ENCODE assay signal across 14 cellular contexts in the genomic region with DNA sequence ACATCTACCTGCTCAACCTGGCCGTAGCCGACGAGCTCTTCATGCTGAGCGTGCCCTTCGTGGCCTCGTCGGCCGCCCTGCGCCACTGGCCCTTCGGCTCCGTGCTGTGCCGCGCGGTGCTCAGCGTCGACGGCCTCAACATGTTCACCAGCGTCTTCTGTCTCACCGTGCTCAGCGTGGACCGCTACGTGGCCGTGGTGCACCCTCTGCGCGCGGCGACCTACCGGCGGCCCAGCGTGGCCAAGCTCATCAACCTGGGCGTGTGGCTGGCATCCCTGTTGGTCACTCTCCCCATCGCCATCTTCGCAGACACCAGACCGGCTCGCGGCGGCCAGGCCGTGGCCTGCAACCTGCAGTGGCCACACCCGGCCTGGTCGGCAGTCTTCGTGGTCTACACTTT. TPM values are rescaled to one million over a fixed set of nuclear protein-coding genes. Genes with fewer than 3 reads are reported as not detected.
"Had no signal": no experiment of that assay in that cellular context is flagged by ENCODE, and none has a peak within 500 bp of the region (broad histone marks: within the 10 kb centered on the region; RNA-seq: fewer than 3 reads in every experiment).

No MANE protein-coding gene starts in this region.

- H3K4me3 Mint-ChIP-seq: activated B cell treated with CpG ODN at 0.5 μM for 24 hours; activated naive CD4-positive, alpha-beta T cell treated with anti-CD3 and anti-CD28 coated beads, Interleukin-2, amount 50 U/mL, for 24 hours; central memory CD8-positive, alpha-beta T cell; naive B cell; stimulated activated effector memory CD8-positive, alpha-beta T cell treated with anti-CD3 and anti-CD28 coated beads, Interleukin-12 subunit alpha, Interleukin-12 subunit beta, amount 100 ng/mL, for 72 hours; T-helper 1 cell treated with Interleukin-12 subunit alpha and Interleukin-12 subunit beta and Interleukin-4 antibody, amounts not matched to agents 30 μg/mL and 1 μg/mL, for 36 hours had no signal

- DNase-seq: activated B cell treated with CpG ODN at 0.5 μM for 24 hours; activated CD4-positive, alpha-beta T cell treated with anti-CD3 and anti-CD28 coated beads, Interleukin-2, amount 50 U/mL, for 1 hour; dermis blood vessel endothelial cell; naive B cell had no signal

- H3K4me1 Mint-ChIP-seq: activated B cell treated with CpG ODN at 0.5 μM for 24 hours; activated naive CD4-positive, alpha-beta T cell treated with anti-CD3 and anti-CD28 coated beads, Interleukin-2, amount 50 U/mL, for 24 hours; central memory CD8-positive, alpha-beta T cell; naive B cell; stimulated activated effector memory CD8-positive, alpha-beta T cell treated with anti-CD3 and anti-CD28 coated beads, Interleukin-12 subunit alpha, Interleukin-12 subunit beta, amount 100 ng/mL, for 72 hours had no signal

- H3K36me3 ChIP-seq: right atrium auricular region, tibial nerve had no signal

- H3K9me3 Mint-ChIP-seq: activated B cell treated with CpG ODN at 0.5 μM for 24 hours; activated naive CD4-positive, alpha-beta T cell treated with anti-CD3 and anti-CD28 coated beads, Interleukin-2, amount 50 U/mL, for 24 hours; central memory CD8-positive, alpha-beta T cell; stimulated activated effector memory CD8-positive, alpha-beta T cell treated with anti-CD3 and anti-CD28 coated beads, Interleukin-12 subunit alpha, Interleukin-12 subunit beta, amount 100 ng/mL, for 72 hours; T-helper 1 cell treated with Interleukin-12 subunit alpha and Interleukin-12 subunit beta and Interleukin-4 antibody, amounts not matched to agents 30 μg/mL and 1 μg/mL, for 36 hours had no signal

- H3K36me3 Mint-ChIP-seq: activated naive CD4-positive, alpha-beta T cell treated with anti-CD3 and anti-CD28 coated beads, Interleukin-2, amount 50 U/mL, for 24 hours; naive B cell; stimulated activated effector memory CD8-positive, alpha-beta T cell treated with anti-CD3 and anti-CD28 coated beads, Interleukin-12 subunit alpha, Interleukin-12 subunit beta, amount 100 ng/mL, for 72 hours had no signal

- H3K27ac ChIP-seq: right atrium auricular region, tibial nerve had no signal

- H3K9me3 ChIP-seq: right atrium auricular region, tibial nerve had no signal

- H3K27ac Mint-ChIP-seq: activated B cell treated with CpG ODN at 0.5 μM for 24 hours; activated naive CD4-positive, alpha-beta T cell treated with anti-CD3 and anti-CD28 coated beads, Interleukin-2, amount 50 U/mL, for 24 hours; stimulated activated effector memory CD8-positive, alpha-beta T cell treated with anti-CD3 and anti-CD28 coated beads, Interleukin-12 subunit alpha, Interleukin-12 subunit beta, amount 100 ng/mL, for 72 hours; T-helper 1 cell treated with Interleukin-12 subunit alpha and Interleukin-12 subunit beta and Interleukin-4 antibody, amounts not matched to agents 30 μg/mL and 1 μg/mL, for 36 hours had no signal

RNA-seq across cellular contexts. Expression of gene SSTR4, which starts 0.6 kb away (rescaled TPM):
- total RNA-seq: activated B cell treated with CpG ODN at 0.5 μM for 24 hours, dermis blood vessel endothelial cell, esophagus mucosa, kidney epithelial cell, lower leg skin, posterior vena cava, right atrium auricular region, tibial nerve had no signal

RNA-seq across cellular contexts. Expression of gene THBD, which starts 13.7 kb away (rescaled TPM):
- total RNA-seq: activated B cell treated with CpG ODN at 0.5 μM for 24 hours had no signal

RNA-seq across cellular contexts. Expression of gene CD93, which starts 50.4 kb away (rescaled TPM):
- total RNA-seq: activated B cell treated with CpG ODN at 0.5 μM for 24 hours had no signal
